ENCODE assay signal across 17 cellular contexts in the genomic region with DNA sequence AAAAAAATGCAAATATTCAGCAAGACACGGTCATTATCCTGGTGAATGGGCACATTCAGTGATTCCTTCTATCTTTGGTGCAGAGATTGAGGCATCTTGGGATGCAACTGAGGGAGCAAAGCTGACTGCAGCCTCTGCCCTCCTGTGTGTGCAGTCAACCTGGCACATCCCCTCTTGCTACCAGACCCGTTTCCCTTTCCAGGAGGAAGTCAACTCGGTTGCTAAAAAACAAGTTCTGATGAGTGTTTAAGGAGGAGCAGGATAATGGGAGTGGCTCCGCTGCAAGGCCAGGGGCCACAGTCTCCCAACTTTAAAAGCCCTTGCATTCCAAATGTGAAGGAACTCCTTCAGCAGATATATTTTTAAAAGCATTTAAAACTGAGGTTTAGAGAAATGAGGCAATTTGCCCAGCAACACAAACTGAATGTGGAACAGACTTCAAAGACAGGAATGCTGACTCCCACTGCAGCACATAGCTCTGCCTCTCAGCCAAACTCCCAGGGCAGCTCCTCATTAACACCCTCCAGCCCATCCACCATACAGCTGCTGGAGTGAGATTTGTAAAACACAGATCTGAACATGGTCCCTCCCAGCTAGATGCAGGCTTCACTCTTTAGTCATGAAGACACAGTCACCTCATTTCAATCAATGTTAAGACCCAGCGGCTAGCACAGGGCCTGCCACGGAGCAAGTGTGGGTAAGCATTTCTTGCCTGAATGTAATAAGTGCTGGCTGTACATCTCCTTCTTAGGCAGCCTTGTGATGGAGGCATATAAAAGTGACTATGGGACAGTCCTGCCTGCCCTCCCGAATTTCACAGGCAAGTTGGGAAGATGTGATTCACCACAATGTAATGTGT. TPM values are rescaled to one million over a fixed set of nuclear protein-coding genes. Genes with fewer than 3 reads are reported as not detected.
DNase-seq lines count a peak whose midpoint lies in the region; ATAC-seq and TF ChIP-seq lines count a peak whose summit lies in the region.
"Had no signal": no experiment of that assay in that cellular context is flagged by ENCODE, and none has a peak within 500 bp of the region (broad histone marks: within the 10 kb centered on the region; RNA-seq: fewer than 3 reads in every experiment).

No MANE protein-coding gene starts in this region.

- H3K4me3 ChIP-seq in AG04449 (ENCODE audit: low read depth, low read length) (no peak overlapping the region), esophagus muscularis mucosa (no peak overlapping the region), Peyer's patch (no peak overlapping the region)
- H3K4me3 ChIP-seq in CD8-positive, alpha-beta T cell (ENCODE audit: low read depth, low read length) = no peak overlapping the region
- H3K4me3 ChIP-seq: upper lobe of left lung had no signal

- H3K36me3 Mint-ChIP-seq in mesothelial cell of epicardium = no peaks in the 10 kb centered on the region
- H3K36me3 Mint-ChIP-seq in CD8-positive, alpha-beta T cell = no peaks in the 10 kb centered on the region
- no peaks in the 10 kb centered on the region for H3K36me3 Mint-ChIP-seq in activated naive CD8-positive, alpha-beta T cell treated with anti-CD3 and anti-CD28 coated beads, Interleukin-2, amount 50 U/mL, for 24 hours (ENCODE audit: low read depth)
- H3K36me3 Mint-ChIP-seq: activated naive CD8-positive, alpha-beta T cell had no signal

- peak overlapping the region; percentile 4 to 60 (median 39) for H3K27ac ChIP-seq in esophagus muscularis mucosa (replicated peaks in 1 of 4)
- no peak overlapping the region for H3K27ac ChIP-seq in CD8-positive, alpha-beta T cell (ENCODE audit: low read depth, low read length)
- H3K27ac ChIP-seq in Peyer's patch = no peak overlapping the region
- H3K27ac ChIP-seq: neutrophil, upper lobe of left lung, VCaP had no signal

- CTCF ChIA-PET in AG04449 (lab: Yijun Ruan, JAX) = interaction anchor here (0.9 to 1.2 kb wide), 2 partner anchors 51 to 77 kb away, joined by 3 to 4 read pairs; no protein-coding TSS in a partner anchor
- CTCF ChIA-PET in CD8-positive, alpha-beta T cell (lab: Charles Lee) = no interaction called here

- H3K4me1 ChIP-seq in esophagus muscularis mucosa (peaks cover 0 to 20% (median 17%) of the 10 kb centered on the region in 4 donors), Peyer's patch (no peaks in the 10 kb centered on the region)
- H3K4me1 ChIP-seq in CD8-positive, alpha-beta T cell (ENCODE audit: insufficient read depth, low read length) = no peaks in the 10 kb centered on the region

- WGBS in esophagus muscularis mucosa = 32% methylated on average over 7 of the region's 7 CpGs

- ATAC-seq in CD8-positive, alpha-beta T cell = no peak
- ATAC-seq in activated naive CD8-positive, alpha-beta T cell treated with anti-CD3 and anti-CD28 coated beads, Interleukin-2, amount 50 U/mL, for 24 hours = no peak
- ATAC-seq: left lobe of liver had no signal

- H3K27me3 ChIP-seq in esophagus muscularis mucosa (no peaks in the 10 kb centered on the region), Peyer's patch (no peaks in the 10 kb centered on the region)
- H3K27me3 ChIP-seq in CD8-positive, alpha-beta T cell (ENCODE audit: insufficient read depth, low read length) = no peaks in the 10 kb centered on the region
- H3K27me3 ChIP-seq: neutrophil, upper lobe of left lung had no signal

- H3K9me3 Mint-ChIP-seq in mesothelial cell of epicardium = no peaks in the 10 kb centered on the region
- no peaks in the 10 kb centered on the region for H3K9me3 Mint-ChIP-seq in CD8-positive, alpha-beta T cell
- no peaks in the 10 kb centered on the region for H3K9me3 Mint-ChIP-seq in activated naive CD8-positive, alpha-beta T cell treated with anti-CD3 and anti-CD28 coated beads, Interleukin-2, amount 50 U/mL, for 24 hours
- H3K9me3 Mint-ChIP-seq: dendritic cell treated with granulocyte-macrophage colony-stimulating factor and Interleukin-4, amounts not matched to agents 40 ng/mL and 50 ng/mL, for 4 days had no signal

- no peak for TF ChIP-seq EP300 in esophagus muscularis mucosa (IDR thresholded peaks at IDR 0.05)

- peak; percentile 33 for DNase-seq in AG04449 (ENCODE audit: low read depth, low spot score)
- DNase-seq in NCI-H226 = peak; percentile 26
- peak; percentile 62 for DNase-seq in esophagus muscularis mucosa (ENCODE audit: extremely low spot score)
- DNase-seq in mesothelial cell of epicardium (ENCODE audit: low spot score in 2 of 2, unreplicated experiment in 2 of 2) = no peak
- no peak for DNase-seq in CD8-positive, alpha-beta T cell
- DNase-seq in activated naive CD8-positive, alpha-beta T cell treated with anti-CD3 and anti-CD28 coated beads, Interleukin-2, amount 50 U/mL, for 24 hours = no peak
- DNase-seq in Peyer's patch = no peak
- no peak for DNase-seq in kidney tubule cell (ENCODE audit: low spot score)
- DNase-seq: activated CD8-positive, alpha-beta memory T cell treated with anti-CD3 and anti-CD28 coated beads, Interleukin-2, amount 50 U/mL, for 4 hours; glutamatergic neuron; NCI-H2029 treated with DMSO at 0.1 percent for 48 hours; upper lobe of left lung had no signal

- POLR2A ChIA-PET in AG04449 (lab: Yijun Ruan, JAX) = no interaction called here
- POLR2A ChIA-PET in CD8-positive, alpha-beta T cell (lab: Charles Lee) = no interaction called here

- H3K27ac Mint-ChIP-seq in mesothelial cell of epicardium = peak overlapping the region; percentile 85
- no peak overlapping the region for H3K27ac Mint-ChIP-seq in CD8-positive, alpha-beta T cell
- H3K27ac Mint-ChIP-seq in activated naive CD8-positive, alpha-beta T cell treated with anti-CD3 and anti-CD28 coated beads, Interleukin-2, amount 50 U/mL, for 24 hours = no peak overlapping the region
- H3K27ac Mint-ChIP-seq: activated naive CD8-positive, alpha-beta T cell; dendritic cell treated with granulocyte-macrophage colony-stimulating factor and Interleukin-4, amounts not matched to agents 40 ng/mL and 50 ng/mL, for 4 days had no signal

- peaks cover 38% of the 10 kb centered on the region for H3K4me1 Mint-ChIP-seq in mesothelial cell of epicardium
- no peaks in the 10 kb centered on the region for H3K4me1 Mint-ChIP-seq in CD8-positive, alpha-beta T cell (ENCODE audit: low read depth)
- H3K4me1 Mint-ChIP-seq in activated naive CD8-positive, alpha-beta T cell treated with anti-CD3 and anti-CD28 coated beads, Interleukin-2, amount 50 U/mL, for 24 hours = no peaks in the 10 kb centered on the region

- H3K36me3 ChIP-seq in esophagus muscularis mucosa = no peaks in the 10 kb centered on the region
- no peaks in the 10 kb centered on the region for H3K36me3 ChIP-seq in CD8-positive, alpha-beta T cell (ENCODE audit: insufficient read depth, low read length)
- no peaks in the 10 kb centered on the region for H3K36me3 ChIP-seq in Peyer's patch
- H3K36me3 ChIP-seq: neutrophil, upper lobe of left lung had no signal

- no peak overlapping the region for H3K4me3 Mint-ChIP-seq in mesothelial cell of epicardium
- H3K4me3 Mint-ChIP-seq in CD8-positive, alpha-beta T cell = no peak overlapping the region
- H3K4me3 Mint-ChIP-seq in activated naive CD8-positive, alpha-beta T cell treated with anti-CD3 and anti-CD28 coated beads, Interleukin-2, amount 50 U/mL, for 24 hours = no peak overlapping the region
- H3K4me3 Mint-ChIP-seq: activated naive CD8-positive, alpha-beta T cell; dendritic cell treated with granulocyte-macrophage colony-stimulating factor and Interleukin-4, amounts not matched to agents 40 ng/mL and 50 ng/mL, for 4 days had no signal

- TF ChIP-seq POLR2A in esophagus muscularis mucosa (IDR thresholded peaks at IDR 0.05; ENCODE audit: low read depth) (no peak), Peyer's patch (IDR thresholded peaks at IDR 0.05) (no peak)

- intact Hi-C loops in esophagus muscularis mucosa (cut with DNase I) = no loop called here
- intact Hi-C loops in CD8-positive, alpha-beta T cell (cut with DNase I, micrococcal nuclease) = no loop called here

- H3K9me3 ChIP-seq in esophagus muscularis mucosa (no peaks in the 10 kb centered on the region), Peyer's patch (no peaks in the 10 kb centered on the region)
- no peaks in the 10 kb centered on the region for H3K9me3 ChIP-seq in CD8-positive, alpha-beta T cell (ENCODE audit: low read length)
- H3K9me3 ChIP-seq: neutrophil, upper lobe of left lung had no signal

- no peaks in the 10 kb centered on the region for H3K27me3 Mint-ChIP-seq in mesothelial cell of epicardium (ENCODE audit: low read depth)
- H3K27me3 Mint-ChIP-seq in CD8-positive, alpha-beta T cell (ENCODE audit: low read depth) = no peaks in the 10 kb centered on the region
- peaks cover 4% of the 10 kb centered on the region for H3K27me3 Mint-ChIP-seq in activated naive CD8-positive, alpha-beta T cell treated with anti-CD3 and anti-CD28 coated beads, Interleukin-2, amount 50 U/mL, for 24 hours
- H3K27me3 Mint-ChIP-seq: dendritic cell treated with granulocyte-macrophage colony-stimulating factor and Interleukin-4, amounts not matched to agents 40 ng/mL and 50 ng/mL, for 4 days had no signal

- TF ChIP-seq CTCF in AG04449 (IDR thresholded peaks at IDR 0.05; ENCODE audit: insufficient read depth, low read length, missing control alignments) (no peak), esophagus muscularis mucosa (IDR thresholded peaks at IDR 0.05) (no peak), mesothelial cell of epicardium (IDR thresholded peaks at IDR 0.05; ENCODE audit: unreplicated experiment) (no peak), Peyer's patch (IDR thresholded peaks at IDR 0.05) (no peak)
- no peak for TF ChIP-seq CTCF in CD8-positive, alpha-beta T cell (IDR thresholded peaks at IDR 0.05)

RNA-seq across cellular contexts. Expression of gene VSNL1, which starts 54.3 kb away (rescaled TPM):
- 1 to 10 TPM in 2 of 4 donors, under 1 TPM in 1, not detected in 1; 0.17 to 4.6 (median 2.1) TPM for total RNA-seq in esophagus muscularis mucosa
- total RNA-seq in mesothelial cell of epicardium = 0.61 to 0.95 TPM (median 0.83 TPM) in 3 replicates
- not detected for total RNA-seq in CD8-positive, alpha-beta T cell
- not detected for total RNA-seq in Peyer's patch

Comparison
In these comparisons a context has a peak if more than half of its experiments do, and no peak if none do; other contexts are left out.
1. DNase-seq: peak in AG04449 (single experiment), NCI-H226 (single experiment) and esophagus muscularis mucosa (single experiment); none in mesothelial cell of epicardium (0 of 2), CD8-positive, alpha-beta T cell (0 of 7), activated naive CD8-positive, alpha-beta T cell treated with anti-CD3 and anti-CD28 coated beads, Interleukin-2, amount 50 U/mL, for 24 hours (single experiment), Peyer's patch (0 of 3) and kidney tubule cell (single experiment).
2. H3K27ac ChIP-seq: peak in esophagus muscularis mucosa (4 of 4); none in CD8-positive, alpha-beta T cell (single experiment) and Peyer's patch (0 of 4).